ENCODE assay signal across 2 cellular contexts in the genomic region with DNA sequence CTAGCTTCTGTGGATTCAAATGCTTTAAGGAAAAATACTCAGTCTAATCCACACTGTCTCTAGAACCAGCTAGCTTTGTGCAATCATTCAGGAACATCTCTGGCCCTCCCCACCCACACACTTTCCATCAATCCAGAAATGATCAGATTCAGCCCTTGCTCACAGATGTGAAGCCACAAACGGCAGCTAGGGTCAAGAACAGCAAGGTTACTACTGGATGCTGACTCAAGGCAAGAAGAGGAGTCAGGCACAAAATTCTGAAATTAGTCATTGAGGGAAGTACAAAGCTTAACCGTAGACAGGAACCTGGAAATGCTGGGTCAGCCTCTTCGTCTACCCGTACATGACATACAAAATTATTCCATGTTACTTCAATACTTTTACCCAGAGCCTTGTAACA.
TF ChIP-seq lines count a peak whose summit lies in the region.

No MANE protein-coding gene starts in this region.

TF ChIP-seq in GM12878, 131 proteins besides CTCF, POLR2A, EP300 and RAD21 (continues in another document):
- TF ChIP-seq HCFC1 (IDR thresholded peaks at IDR 0.05; ENCODE audit: low read length) (no peak), ZNF207 (IDR thresholded peaks at IDR 0.05; ENCODE audit: borderline replicate concordance) (no peak), RELA (IDR thresholded peaks at IDR 0.05; ENCODE audit: borderline replicate concordance, partially characterized antibody) (no peak), NFIC (IDR thresholded peaks at IDR 0.05; ENCODE audit: low read depth, low read length) (0 out of 2 replicates have a peak, but pooled peaks have one; percentile 20), TAF1 (IDR thresholded peaks at IDR 0.05; ENCODE audit: borderline replicate concordance, low read depth, low read length) (no peak), KAT2A (conservative IDR thresholded peaks at IDR 0.05; ENCODE audit: control insufficient read depth, low read depth, low read length) (no peak), BRCA1 (IDR thresholded peaks at IDR 0.05; ENCODE audit: low read depth, low read length) (no peak), SMAD5 (IDR thresholded peaks at IDR 0.05; ENCODE audit: low read depth) (no peak), POU2F2 (IDR thresholded peaks at IDR 0.05; ENCODE audit: borderline replicate concordance, low read depth, low read length) (no peak), JUND (IDR thresholded peaks at IDR 0.05; ENCODE audit: low read depth, low read length) (no peak), SMAD1 (IDR thresholded peaks at IDR 0.05; ENCODE audit: low read depth, partially characterized antibody) (no peak), JUNB (IDR thresholded peaks at IDR 0.05) (peak; percentile 64), MEF2B (IDR thresholded peaks at IDR 0.05; ENCODE audit: partially characterized antibody, poor library complexity, severe bottlenecking) (no peak), E2F4 (IDR thresholded peaks at IDR 0.05; ENCODE audit: low read depth, low read length) (no peak), RBBP5 (conservative IDR thresholded peaks at IDR 0.05) (no peak)
- TF ChIP-seq, protein P1, sequence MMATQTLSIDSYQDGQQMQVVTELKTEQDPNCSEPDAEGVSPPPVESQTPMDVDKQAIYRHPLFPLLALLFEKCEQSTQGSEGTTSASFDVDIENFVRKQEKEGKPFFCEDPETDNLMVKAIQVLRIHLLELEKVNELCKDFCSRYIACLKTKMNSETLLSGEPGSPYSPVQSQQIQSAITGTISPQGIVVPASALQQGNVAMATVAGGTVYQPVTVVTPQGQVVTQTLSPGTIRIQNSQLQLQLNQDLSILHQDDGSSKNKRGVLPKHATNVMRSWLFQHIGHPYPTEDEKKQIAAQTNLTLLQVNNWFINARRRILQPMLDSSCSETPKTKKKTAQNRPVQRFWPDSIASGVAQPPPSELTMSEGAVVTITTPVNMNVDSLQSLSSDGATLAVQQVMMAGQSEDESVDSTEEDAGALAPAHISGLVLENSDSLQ (IDR thresholded peaks at IDR 0.05) = no peak
- TF ChIP-seq, protein P2, sequence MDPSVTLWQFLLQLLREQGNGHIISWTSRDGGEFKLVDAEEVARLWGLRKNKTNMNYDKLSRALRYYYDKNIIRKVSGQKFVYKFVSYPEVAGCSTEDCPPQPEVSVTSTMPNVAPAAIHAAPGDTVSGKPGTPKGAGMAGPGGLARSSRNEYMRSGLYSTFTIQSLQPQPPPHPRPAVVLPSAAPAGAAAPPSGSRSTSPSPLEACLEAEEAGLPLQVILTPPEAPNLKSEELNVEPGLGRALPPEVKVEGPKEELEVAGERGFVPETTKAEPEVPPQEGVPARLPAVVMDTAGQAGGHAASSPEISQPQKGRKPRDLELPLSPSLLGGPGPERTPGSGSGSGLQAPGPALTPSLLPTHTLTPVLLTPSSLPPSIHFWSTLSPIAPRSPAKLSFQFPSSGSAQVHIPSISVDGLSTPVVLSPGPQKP (IDR thresholded peaks at IDR 0.05; ENCODE audit: low read depth, low read length) = no peak
- TF ChIP-seq, protein P3, sequence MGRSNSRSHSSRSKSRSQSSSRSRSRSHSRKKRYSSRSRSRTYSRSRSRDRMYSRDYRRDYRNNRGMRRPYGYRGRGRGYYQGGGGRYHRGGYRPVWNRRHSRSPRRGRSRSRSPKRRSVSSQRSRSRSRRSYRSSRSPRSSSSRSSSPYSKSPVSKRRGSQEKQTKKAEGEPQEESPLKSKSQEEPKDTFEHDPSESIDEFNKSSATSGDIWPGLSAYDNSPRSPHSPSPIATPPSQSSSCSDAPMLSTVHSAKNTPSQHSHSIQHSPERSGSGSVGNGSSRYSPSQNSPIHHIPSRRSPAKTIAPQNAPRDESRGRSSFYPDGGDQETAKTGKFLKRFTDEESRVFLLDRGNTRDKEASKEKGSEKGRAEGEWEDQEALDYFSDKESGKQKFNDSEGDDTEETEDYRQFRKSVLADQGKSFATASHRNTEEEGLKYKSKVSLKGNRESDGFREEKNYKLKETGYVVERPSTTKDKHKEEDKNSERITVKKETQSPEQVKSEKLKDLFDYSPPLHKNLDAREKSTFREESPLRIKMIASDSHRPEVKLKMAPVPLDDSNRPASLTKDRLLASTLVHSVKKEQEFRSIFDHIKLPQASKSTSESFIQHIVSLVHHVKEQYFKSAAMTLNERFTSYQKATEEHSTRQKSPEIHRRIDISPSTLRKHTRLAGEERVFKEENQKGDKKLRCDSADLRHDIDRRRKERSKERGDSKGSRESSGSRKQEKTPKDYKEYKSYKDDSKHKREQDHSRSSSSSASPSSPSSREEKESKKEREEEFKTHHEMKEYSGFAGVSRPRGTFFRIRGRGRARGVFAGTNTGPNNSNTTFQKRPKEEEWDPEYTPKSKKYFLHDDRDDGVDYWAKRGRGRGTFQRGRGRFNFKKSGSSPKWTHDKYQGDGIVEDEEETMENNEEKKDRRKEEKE (IDR thresholded peaks at IDR 0.05) = no peak
- TF ChIP-seq, protein P4, sequence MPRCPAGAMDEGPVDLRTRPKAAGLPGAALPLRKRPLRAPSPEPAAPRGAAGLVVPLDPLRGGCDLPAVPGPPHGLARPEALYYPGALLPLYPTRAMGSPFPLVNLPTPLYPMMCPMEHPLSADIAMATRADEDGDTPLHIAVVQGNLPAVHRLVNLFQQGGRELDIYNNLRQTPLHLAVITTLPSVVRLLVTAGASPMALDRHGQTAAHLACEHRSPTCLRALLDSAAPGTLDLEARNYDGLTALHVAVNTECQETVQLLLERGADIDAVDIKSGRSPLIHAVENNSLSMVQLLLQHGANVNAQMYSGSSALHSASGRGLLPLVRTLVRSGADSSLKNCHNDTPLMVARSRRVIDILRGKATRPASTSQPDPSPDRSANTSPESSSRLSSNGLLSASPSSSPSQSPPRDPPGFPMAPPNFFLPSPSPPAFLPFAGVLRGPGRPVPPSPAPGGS (IDR thresholded peaks at IDR 0.05; ENCODE audit: borderline replicate concordance, insufficient read depth, low read depth, low read length, poor library complexity, severe bottlenecking) = no peak
- TF ChIP-seq, protein P5, sequence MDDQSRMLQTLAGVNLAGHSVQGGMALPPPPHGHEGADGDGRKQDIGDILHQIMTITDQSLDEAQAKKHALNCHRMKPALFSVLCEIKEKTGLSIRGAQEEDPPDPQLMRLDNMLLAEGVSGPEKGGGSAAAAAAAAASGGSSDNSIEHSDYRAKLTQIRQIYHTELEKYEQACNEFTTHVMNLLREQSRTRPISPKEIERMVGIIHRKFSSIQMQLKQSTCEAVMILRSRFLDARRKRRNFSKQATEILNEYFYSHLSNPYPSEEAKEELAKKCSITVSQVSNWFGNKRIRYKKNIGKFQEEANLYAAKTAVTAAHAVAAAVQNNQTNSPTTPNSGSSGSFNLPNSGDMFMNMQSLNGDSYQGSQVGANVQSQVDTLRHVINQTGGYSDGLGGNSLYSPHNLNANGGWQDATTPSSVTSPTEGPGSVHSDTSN (IDR thresholded peaks at IDR 0.05; ENCODE audit: insufficient replicate concordance, low read depth, low read length) = no peak

TF ChIP-seq in HepG2, 621 proteins besides CTCF, POLR2A, EP300 and RAD21:
- TF ChIP-seq ZNF713 (CRISPR knock-in tag; IDR thresholded peaks at IDR 0.05) (no peak), FIP1L1 (IDR thresholded peaks at IDR 0.05; ENCODE audit: borderline replicate concordance, insufficient read depth, low read depth, low read length) (no peak), THAP11 (CRISPR knock-in tag; IDR thresholded peaks at IDR 0.05) (no peak), RFXAP (CRISPR knock-in tag; IDR thresholded peaks at IDR 0.05; ENCODE audit: borderline replicate concordance) (no peak), STAG1 (CRISPR knock-in tag; IDR thresholded peaks at IDR 0.05) (no peak), ZNF207 (IDR thresholded peaks at IDR 0.05; ENCODE audit: borderline replicate concordance) (no peak), HDAC6 (IDR thresholded peaks at IDR 0.05; ENCODE audit: low read depth, low read length) (no peak), KMT2A (CRISPR knock-in tag; IDR thresholded peaks at IDR 0.05) (no peak)
- TF ChIP-seq, protein P6, sequence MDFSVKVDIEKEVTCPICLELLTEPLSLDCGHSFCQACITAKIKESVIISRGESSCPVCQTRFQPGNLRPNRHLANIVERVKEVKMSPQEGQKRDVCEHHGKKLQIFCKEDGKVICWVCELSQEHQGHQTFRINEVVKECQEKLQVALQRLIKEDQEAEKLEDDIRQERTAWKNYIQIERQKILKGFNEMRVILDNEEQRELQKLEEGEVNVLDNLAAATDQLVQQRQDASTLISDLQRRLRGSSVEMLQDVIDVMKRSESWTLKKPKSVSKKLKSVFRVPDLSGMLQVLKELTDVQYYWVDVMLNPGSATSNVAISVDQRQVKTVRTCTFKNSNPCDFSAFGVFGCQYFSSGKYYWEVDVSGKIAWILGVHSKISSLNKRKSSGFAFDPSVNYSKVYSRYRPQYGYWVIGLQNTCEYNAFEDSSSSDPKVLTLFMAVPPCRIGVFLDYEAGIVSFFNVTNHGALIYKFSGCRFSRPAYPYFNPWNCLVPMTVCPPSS (IDR thresholded peaks at IDR 0.05) = no peak
